In the genomic region with DNA sequence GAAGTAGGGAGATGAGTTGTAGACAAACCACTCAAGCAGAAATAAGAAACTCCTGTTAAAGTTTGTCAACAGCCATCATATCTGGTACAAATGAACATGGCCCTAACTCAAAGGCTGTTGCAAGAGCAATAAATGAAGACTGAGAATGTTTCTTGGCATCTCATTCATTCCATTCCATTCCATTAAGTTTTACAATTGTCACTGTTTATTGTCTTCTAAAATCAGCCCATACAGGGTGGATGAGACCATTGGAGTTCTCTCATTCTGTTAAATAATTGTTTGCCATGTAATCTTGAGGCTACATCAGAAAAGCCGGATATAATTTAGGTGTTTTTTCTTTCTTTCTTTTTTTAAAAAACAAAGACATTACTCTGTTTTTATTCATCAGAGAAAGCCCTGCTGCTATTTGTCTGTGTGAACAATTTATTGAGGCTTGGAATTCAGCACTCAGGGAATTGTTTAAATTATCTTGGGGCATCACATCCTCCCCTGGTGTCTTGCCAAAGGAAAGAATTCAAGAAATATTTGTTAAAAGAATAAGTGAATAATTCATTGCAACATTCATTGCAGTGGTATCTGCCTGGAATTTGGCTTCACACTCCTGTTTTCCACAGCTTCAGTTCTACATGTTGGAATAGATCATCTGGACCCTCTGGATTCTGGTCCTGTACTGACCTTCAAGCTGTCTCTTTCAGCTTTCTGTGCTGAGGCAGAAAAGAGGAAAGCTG, we compare ENCODE assay signal across 16 cellular contexts.
DNase-seq lines count a peak whose midpoint lies in the region; ATAC-seq and TF ChIP-seq lines count a peak whose summit lies in the region.
"Had no signal": no experiment of that assay in that cellular context is flagged by ENCODE, and none has a peak within 500 bp of the region (broad histone marks: within the 10 kb centered on the region; RNA-seq: fewer than 3 reads in every experiment).

No MANE protein-coding gene starts in this region.

- no peaks in the 10 kb centered on the region for H3K27me3 ChIP-seq in tibial artery
- H3K27me3 ChIP-seq in effector memory CD4-positive, alpha-beta T cell (replicated peaks; ENCODE audit: control insufficient read depth, insufficient read depth, low read length, poor library complexity, severe bottlenecking): no peaks in the 10 kb centered on the region

- H3K36me3 ChIP-seq in tibial artery: no peaks in the 10 kb centered on the region
- H3K36me3 ChIP-seq in effector memory CD4-positive, alpha-beta T cell (ENCODE audit: control insufficient read depth, insufficient read depth, low read length): no peaks in the 10 kb centered on the region

- H3K4me1 Mint-ChIP-seq in chondrocyte (ENCODE audit: low read depth): peaks cover 32% of the 10 kb centered on the region
- H3K4me1 Mint-ChIP-seq: H9 had no signal

- H3K27ac ChIP-seq in tibial artery (peak overlapping the region in 1 of 2 donors; percentile 24), coronary artery (peak overlapping the region in 1 of 2 donors; percentile 16)
- H3K27ac ChIP-seq in effector memory CD4-positive, alpha-beta T cell (ENCODE audit: insufficient read depth, low read length, poor library complexity, severe bottlenecking): no peak overlapping the region

- H3K9me3 Mint-ChIP-seq in chondrocyte (ENCODE audit: low read depth): peaks cover 9% of the 10 kb centered on the region
- H3K9me3 Mint-ChIP-seq: T-helper 1 cell treated with Interleukin-12 subunit alpha and Interleukin-12 subunit beta and Interleukin-4 antibody, amounts not matched to agents 30 μg/mL and 1 μg/mL, for 36 hours had no signal

- peaks cover 0 to 22% (median 8%) of the 10 kb centered on the region in 4 donors for H3K4me1 ChIP-seq in tibial artery
- no peaks in the 10 kb centered on the region for H3K4me1 ChIP-seq in effector memory CD4-positive, alpha-beta T cell (ENCODE audit: control insufficient read depth, insufficient read depth, low read length, poor library complexity, severe bottlenecking)

- H3K4me3 Mint-ChIP-seq in chondrocyte (ENCODE audit: unreplicated experiment): no peak overlapping the region
- H3K4me3 Mint-ChIP-seq: H9; natural killer cell treated with Interleukin-12 subunit alpha and Interleukin-12 subunit beta and Interleukin-15 and Interleukin-18, amount 100 ng/mL, for 72 hours; T-helper 1 cell treated with Interleukin-12 subunit alpha and Interleukin-12 subunit beta and Interleukin-4 antibody, amounts not matched to agents 30 μg/mL and 1 μg/mL, for 36 hours had no signal

- no peak for DNase-seq in Right ventricle myocardium superior
- no peak for DNase-seq in cardiac septum (ENCODE audit: low spot score)
- no peak for DNase-seq in chondrocyte (ENCODE audit: low spot score)
- peak; percentile 10 for DNase-seq in kidney tubule cell (ENCODE audit: low spot score)
- DNase-seq in tibial artery: no peak
- no peak for DNase-seq in SIG-M5 treated with dmso at 0.1 percent for 504 hours (lab: John Stamatoyannopoulos, UW; ENCODE audit: unreplicated experiment)
- DNase-seq in coronary artery (ENCODE audit: low spot score): no peak
- no peak for DNase-seq in effector memory CD4-positive, alpha-beta T cell
- DNase-seq: activated CD4-positive, alpha-beta T cell treated with anti-CD3 and anti-CD28 coated beads, Interleukin-2, amount 50 U/mL, for 4 hours; activated gamma-delta T cell treated with Interleukin-2 at 50 U/mL for 16 hours; cerebellar nuclear complex; H9; kidney; NCI-H2171 treated with DMSO at 0.1 percent for 48 hours had no signal

- intact Hi-C loops in Right ventricle myocardium superior (cut with DNase I) (no loop called here), cardiac septum (cut with DNase I) (no loop called here), tibial artery (cut with DNase I; ENCODE audit: low total_unique reads) (no loop called here)

- H3K9me3 ChIP-seq in tibial artery: peaks cover 0 to 13% (median 0%) of the 10 kb centered on the region in 3 donors
- H3K9me3 ChIP-seq in effector memory CD4-positive, alpha-beta T cell (ENCODE audit: control insufficient read depth, low read length): no peaks in the 10 kb centered on the region

- TF ChIP-seq CTCF in chondrocyte (IDR thresholded peaks at IDR 0.05): no peak
- TF ChIP-seq CTCF in tibial artery (IDR thresholded peaks at IDR 0.05): no peak
- no peak for TF ChIP-seq CTCF in coronary artery (IDR thresholded peaks at IDR 0.05)

- H3K4me3 ChIP-seq in tibial artery (no peak overlapping the region), coronary artery (no peak overlapping the region)
- H3K4me3 ChIP-seq in effector memory CD4-positive, alpha-beta T cell (ENCODE audit: insufficient read depth, low read depth, low read length, poor library complexity, severe bottlenecking): no peak overlapping the region

- H3K36me3 Mint-ChIP-seq in chondrocyte (ENCODE audit: low read depth): peaks cover 4% of the 10 kb centered on the region
- H3K36me3 Mint-ChIP-seq: natural killer cell treated with Interleukin-12 subunit alpha and Interleukin-12 subunit beta and Interleukin-15 and Interleukin-18, amount 100 ng/mL, for 72 hours had no signal

- H3K27ac Mint-ChIP-seq in chondrocyte (ENCODE audit: unreplicated experiment): peak overlapping the region; percentile 29
- H3K27ac Mint-ChIP-seq: H9; natural killer cell treated with Interleukin-12 subunit alpha and Interleukin-12 subunit beta and Interleukin-15 and Interleukin-18, amount 100 ng/mL, for 72 hours; T-helper 1 cell treated with Interleukin-12 subunit alpha and Interleukin-12 subunit beta and Interleukin-4 antibody, amounts not matched to agents 30 μg/mL and 1 μg/mL, for 36 hours had no signal

- ATAC-seq in Right ventricle myocardium superior (ENCODE audit: poor library complexity): peak; percentile 68
- ATAC-seq: natural killer cell treated with Interleukin-12 subunit alpha and Interleukin-12 subunit beta and Interleukin-15 and Interleukin-18, amount 100 ng/mL, for 72 hours had no signal

- H3K27me3 Mint-ChIP-seq in chondrocyte (ENCODE audit: low read depth): no peaks in the 10 kb centered on the region
